22 cellular contexts compared by ENCODE assay signal in genomic region chr20:50672400-50673145, GRCh38. TPM values are rescaled to one million over a fixed set of nuclear protein-coding genes. Genes with fewer than 3 reads are reported as not detected.
"Had no signal": no experiment of that assay in that cellular context is flagged by ENCODE, and none has a peak within 500 bp of the region (broad histone marks: within the 10 kb centered on the region; RNA-seq: fewer than 3 reads in every experiment).

No MANE protein-coding gene starts in this region.

- H3K4me2 ChIP-seq: neural progenitor cell had no signal

- H3K27me3 ChIP-seq: esophagus muscularis mucosa, gastroesophageal sphincter, neural progenitor cell, sigmoid colon, suprapubic skin, thyroid gland, upper lobe of left lung had no signal

- H3K36me3 ChIP-seq: esophagus muscularis mucosa, gastroesophageal sphincter, neural progenitor cell, sigmoid colon, suprapubic skin, thyroid gland, upper lobe of left lung had no signal

- H3K79me2 ChIP-seq: parathyroid adenoma had no signal

- H3K4me3 Mint-ChIP-seq: effector memory CD8-positive, alpha-beta T cell; immature natural killer cell; naive thymus-derived CD8-positive, alpha-beta T cell; neural progenitor cell; stimulated activated naive B cell treated with anti-CD40 and anti-IgM and Interleukin-4, amounts not matched to agents 10 μg/mL and 1 μg/mL and 100 μg/mL, for 72 hours had no signal

- H3K27ac Mint-ChIP-seq: immature natural killer cell; naive thymus-derived CD8-positive, alpha-beta T cell; stimulated activated naive B cell treated with anti-CD40 and anti-IgM and Interleukin-4, amounts not matched to agents 10 μg/mL and 1 μg/mL and 100 μg/mL, for 72 hours had no signal

- H2AFZ ChIP-seq: neural progenitor cell, parathyroid adenoma had no signal

- H3K9me3 Mint-ChIP-seq: effector memory CD8-positive, alpha-beta T cell; immature natural killer cell; naive thymus-derived CD8-positive, alpha-beta T cell; neural progenitor cell; stimulated activated naive B cell treated with anti-CD40 and anti-IgM and Interleukin-4, amounts not matched to agents 10 μg/mL and 1 μg/mL and 100 μg/mL, for 72 hours had no signal

- H3K9ac ChIP-seq: neural progenitor cell, parathyroid adenoma had no signal

- H3K4me1 ChIP-seq: neural progenitor cell, parathyroid adenoma, psoas muscle, suprapubic skin, upper lobe of left lung had no signal

- H3K36me3 Mint-ChIP-seq: immature natural killer cell; naive thymus-derived CD8-positive, alpha-beta T cell; neural progenitor cell; stimulated activated naive B cell treated with anti-CD40 and anti-IgM and Interleukin-4, amounts not matched to agents 10 μg/mL and 1 μg/mL and 100 μg/mL, for 72 hours had no signal

- H3K9me3 ChIP-seq: esophagus muscularis mucosa, gastroesophageal sphincter, mucosa of descending colon, psoas muscle, sigmoid colon, suprapubic skin, thyroid gland, upper lobe of left lung had no signal

- H3K4me1 Mint-ChIP-seq: immature natural killer cell; naive thymus-derived CD8-positive, alpha-beta T cell; stimulated activated naive B cell treated with anti-CD40 and anti-IgM and Interleukin-4, amounts not matched to agents 10 μg/mL and 1 μg/mL and 100 μg/mL, for 72 hours had no signal

- DNase-seq: effector memory CD8-positive, alpha-beta T cell; glutamatergic neuron; immature natural killer cell; left cardiac atrium; mucosa of descending colon; naive thymus-derived CD8-positive, alpha-beta T cell; psoas muscle; retina; stimulated activated CD4-positive, alpha-beta T cell treated with anti-CD3 and anti-CD28 coated beads, Interleukin-2, amount 100 ng/mL, for 24 hours; stimulated activated CD4-positive, alpha-beta T cell treated with anti-CD3 and anti-CD28 coated beads, Interleukin-4, amount 100 ng/mL, for 4 hours; stimulated activated naive B cell treated with anti-CD40 and anti-IgM and Interleukin-4, amounts not matched to agents 10 μg/mL and 1 μg/mL and 100 μg/mL, for 72 hours had no signal

- FAIRE-seq: keratinocyte had no signal

- H3K27ac ChIP-seq: epithelial cell of prostate, neural progenitor cell, parathyroid adenoma, psoas muscle, skin epidermis, suprapubic skin, thyroid gland, upper lobe of left lung had no signal

- ATAC-seq: effector memory CD8-positive, alpha-beta T cell; naive thymus-derived CD8-positive, alpha-beta T cell; psoas muscle; stimulated activated naive B cell treated with anti-CD40 and anti-IgM and Interleukin-4, amounts not matched to agents 10 μg/mL and 1 μg/mL and 100 μg/mL, for 72 hours had no signal

- H3K4me3 ChIP-seq: esophagus muscularis mucosa, gastroesophageal sphincter, mucosa of descending colon, neural progenitor cell, psoas muscle, sigmoid colon, skin epidermis, suprapubic skin, thyroid gland, upper lobe of left lung had no signal

RNA-seq across cellular contexts. Expression of gene RIPOR3, which starts 18.8 kb away (rescaled TPM):
- total RNA-seq: naive thymus-derived CD8-positive, alpha-beta T cell had no signal
